ENCODE assay signal across 14 cellular contexts in the genomic region with DNA sequence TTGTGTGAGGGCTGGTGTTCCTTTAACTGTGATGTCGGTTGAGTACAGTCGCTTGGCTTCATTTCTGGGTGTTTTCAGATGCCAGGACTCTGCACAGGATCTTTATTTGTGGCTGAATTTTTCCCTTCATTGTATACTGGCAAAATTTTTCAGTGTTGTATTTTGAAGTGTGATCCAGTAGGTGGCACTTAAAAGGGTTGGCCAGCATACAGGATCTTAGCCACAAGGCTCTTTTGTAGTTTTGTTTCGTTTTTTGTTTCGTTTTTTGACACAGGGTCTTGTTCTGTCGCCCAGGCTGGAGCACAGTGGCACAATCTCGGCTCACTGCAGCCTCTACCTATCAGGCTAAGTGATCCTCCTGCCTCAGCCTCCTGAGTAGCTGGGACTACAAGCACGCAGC. TPM values are rescaled to one million over a fixed set of nuclear protein-coding genes. Genes with fewer than 3 reads are reported as not detected.
DNase-seq lines count a peak whose midpoint lies in the region; ATAC-seq and TF ChIP-seq lines count a peak whose summit lies in the region.
"Had no signal": no experiment of that assay in that cellular context is flagged by ENCODE, and none has a peak within 500 bp of the region (broad histone marks: within the 10 kb centered on the region; RNA-seq: fewer than 3 reads in every experiment).

No MANE protein-coding gene starts in this region.

- H3K27ac ChIP-seq in RWPE2 (ENCODE audit: poor library complexity, severe bottlenecking), result no peak overlapping the region
- no peak overlapping the region for H3K27ac ChIP-seq in mesendoderm (ENCODE audit: low read depth, low read length)
- no peak overlapping the region for H3K27ac ChIP-seq in tibial artery
- H3K27ac ChIP-seq: cardiac muscle cell, ovary had no signal

- no peak for ATAC-seq in RWPE2 (ENCODE audit: low read depth)

- WGBS in mesendoderm (ENCODE audit: extremely low coverage, insufficient coverage, low lambda C conversion rate), result no CpG with 5 or more reads among the region's 7 CpGs

- DNase-seq in NOMO-1 treated with DMSO at 0.1 percent for 48 hours (lab: John Stamatoyannopoulos, UW; ENCODE audit: unreplicated experiment), result peak; percentile 12
- DNase-seq in NOMO-1 treated with dmso at 0.1 percent for 144 hours (lab: John Stamatoyannopoulos, UW; ENCODE audit: unreplicated experiment), result no peak
- DNase-seq in HFFc6, result no peak
- DNase-seq in RWPE2 (ENCODE audit: low spot score), result no peak
- peak; percentile 28 for DNase-seq in mesendoderm
- DNase-seq in HuH-7.5 (ENCODE audit: low spot score), result no peak
- no peak for DNase-seq in tibial artery
- DNase-seq in ACHN, result no peak
- DNase-seq: activated T-cell treated with anti-CD3 and anti-CD28 coated beads, Interleukin-2, amount 50 U/mL, for 48 hours; NCI-H226; ovary; stimulated activated CD4-positive, alpha-beta T cell treated with anti-CD3 and anti-CD28 coated beads, Interleukin-2, amount 100 ng/mL, for 48 hours had no signal

- no peak overlapping the region for H4K5ac ChIP-seq in mesendoderm (ENCODE audit: low read length)

- no peak overlapping the region for H2AK5ac ChIP-seq in mesendoderm (ENCODE audit: low read length)

- no peak overlapping the region for H3K9ac ChIP-seq in mesendoderm (ENCODE audit: low read length)

- no peaks in the 10 kb centered on the region for H3K36me3 ChIP-seq in RWPE2 (ENCODE audit: low read depth)
- no peaks in the 10 kb centered on the region for H3K36me3 ChIP-seq in mesendoderm (ENCODE audit: control insufficient read depth, insufficient read depth, low read length)
- no peaks in the 10 kb centered on the region for H3K36me3 ChIP-seq in tibial artery
- H3K36me3 ChIP-seq: cardiac muscle cell, ovary had no signal

- H3K56ac ChIP-seq in mesendoderm (ENCODE audit: low read length), result no peak overlapping the region

- H3K4me3 ChIP-seq in RWPE2 (ENCODE audit: severe bottlenecking), result no peak overlapping the region
- H3K4me3 ChIP-seq in mesendoderm (ENCODE audit: low read length), result no peak overlapping the region
- H3K4me3 ChIP-seq in tibial artery, result no peak overlapping the region
- H3K4me3 ChIP-seq: cardiac muscle cell, ovary had no signal

- H3K27me3 ChIP-seq in RWPE2 (ENCODE audit: insufficient read depth, poor library complexity, severe bottlenecking) (peaks cover 5% of the 10 kb centered on the region), mesendoderm (ENCODE audit: insufficient read depth, low read length, poor library complexity) (no peaks in the 10 kb centered on the region), tibial artery (no peaks in the 10 kb centered on the region)
- H3K27me3 ChIP-seq: cardiac muscle cell, ovary had no signal

- H3K36me3 Mint-ChIP-seq in HFFc6 (ENCODE audit: low read depth), result peaks cover 5% of the 10 kb centered on the region; the same call in 1 of the 2 replicates

- H2BK120ac ChIP-seq in mesendoderm (ENCODE audit: low read depth, low read length), result no peak overlapping the region

- TF ChIP-seq CTCF in HFFc6 (IDR thresholded peaks at IDR 0.05) (peak; percentile 11; the same call in 1 of the 2 replicates), RWPE2 (IDR thresholded peaks at IDR 0.05; ENCODE audit: poor library complexity, severe bottlenecking) (peak; percentile 23), tibial artery (IDR thresholded peaks at IDR 0.05) (no peak)

- no peaks in the 10 kb centered on the region for H3K9me3 ChIP-seq in RWPE2 (ENCODE audit: severe bottlenecking)
- H3K9me3 ChIP-seq in tibial artery, result no peaks in the 10 kb centered on the region

- no peak overlapping the region for H3K18ac ChIP-seq in mesendoderm (ENCODE audit: low read length)

- no peaks in the 10 kb centered on the region for H3K79me1 ChIP-seq in mesendoderm (ENCODE audit: low read length)

- H3K27me3 Mint-ChIP-seq in HFFc6 (ENCODE audit: insufficient read depth), result peaks cover 2% of the 10 kb centered on the region; the same call in 1 of the 2 replicates

- no peak overlapping the region for H2BK5ac ChIP-seq in mesendoderm (ENCODE audit: low read length)

- intact Hi-C loops in tibial artery (cut with DNase I; ENCODE audit: low total_unique reads), result no loop called here

- H3K4me1 ChIP-seq in RWPE2 (ENCODE audit: insufficient read depth, poor library complexity, severe bottlenecking), result no peaks in the 10 kb centered on the region
- no peaks in the 10 kb centered on the region for H3K4me1 ChIP-seq in mesendoderm (ENCODE audit: control insufficient read depth, low read depth, low read length)
- H3K4me1 ChIP-seq in tibial artery, result no peaks in the 10 kb centered on the region

- no peaks in the 10 kb centered on the region for H3K79me2 ChIP-seq in mesendoderm (ENCODE audit: control insufficient read depth, insufficient read depth, low read length)

- H3K27ac Mint-ChIP-seq in HFFc6, result no peak overlapping the region

- no peak overlapping the region for H4K8ac ChIP-seq in mesendoderm (ENCODE audit: low read depth, low read length)

- H3K4me1 Mint-ChIP-seq in HFFc6 (ENCODE audit: low read depth), result no peaks in the 10 kb centered on the region

- H3K23ac ChIP-seq in mesendoderm (ENCODE audit: low read length), result no peak overlapping the region

- in situ Hi-C loops in ACHN (cut with HindIII; ENCODE audit: low pct_ligation_motif_present, low pct_unique_long_range_greater_than_20kb, low sequenced_read_pairs), result no loop called here

- H3K4me2 ChIP-seq in mesendoderm (ENCODE audit: low read length), result no peak overlapping the region

- peaks cover 44% of the 10 kb centered on the region for H3K9me3 Mint-ChIP-seq in HFFc6

- no peak overlapping the region for H3K4ac ChIP-seq in mesendoderm (ENCODE audit: low read depth, low read length)

- H3K4me3 Mint-ChIP-seq in HFFc6, result peak overlapping the region; percentile 28; the same call in 1 of the 2 replicates

- no peak overlapping the region for H2BK15ac ChIP-seq in mesendoderm (replicated peaks; ENCODE audit: low read depth)

RNA-seq across cellular contexts. Expression of gene FCAR, which starts 8.7 kb away (rescaled TPM):
- not detected for total RNA-seq in HFFc6 (2021; fragmentation: NEBNext Ultra II Directional; extraction: Animal tissue kit (Norgen Biotek cat#: 25700))
- polyA plus RNA-seq in mesendoderm (2013, experiment 1 of 2), result not detected
- not detected for polyA plus RNA-seq in mesendoderm (2013, experiment 2 of 2)
- total RNA-seq: cardiac muscle cell had no signal
- polyA plus RNA-seq: cardiac muscle cell had no signal

RNA-seq across cellular contexts. Expression of gene NCR1, which starts 23.2 kb away (rescaled TPM):
- not detected for total RNA-seq in HFFc6 (2021; fragmentation: NEBNext Ultra II Directional; extraction: Animal tissue kit (Norgen Biotek cat#: 25700))
- 4.1 TPM for polyA plus RNA-seq in mesendoderm (2013, experiment 1 of 2)
- 3.6 TPM for polyA plus RNA-seq in mesendoderm (2013, experiment 2 of 2)
- total RNA-seq: cardiac muscle cell, temporal lobe had no signal
- polyA plus RNA-seq: cardiac muscle cell had no signal

RNA-seq across cellular contexts. Expression of gene KIR3DL2, which starts 32.5 kb away (rescaled TPM):
- not detected for total RNA-seq in HFFc6 (2021; fragmentation: NEBNext Ultra II Directional; extraction: Animal tissue kit (Norgen Biotek cat#: 25700))
- polyA plus RNA-seq in mesendoderm (2013, experiment 1 of 2), result not detected
- polyA plus RNA-seq in mesendoderm (2013, experiment 2 of 2), result not detected
- total RNA-seq: cardiac muscle cell, ovary, temporal lobe had no signal
- polyA plus RNA-seq: cardiac muscle cell had no signal

RNA-seq across cellular contexts. Expression of gene KIR2DS4, which starts 50.3 kb away (rescaled TPM):
- total RNA-seq in HFFc6 (2021; fragmentation: NEBNext Ultra II Directional; extraction: Animal tissue kit (Norgen Biotek cat#: 25700)), result not detected
- not detected for polyA plus RNA-seq in mesendoderm (2013, experiment 1 of 2)
- polyA plus RNA-seq in mesendoderm (2013, experiment 2 of 2), result not detected
- total RNA-seq: cardiac muscle cell, ovary, temporal lobe had no signal
- polyA plus RNA-seq: cardiac muscle cell had no signal

Comparison
In these comparisons a context has a peak if more than half of its experiments do, and no peak if none do; other contexts are left out.
1. DNase-seq: peak in NOMO-1 treated with DMSO at 0.1 percent for 48 hours (single experiment) and mesendoderm (single experiment); none in NOMO-1 treated with dmso at 0.1 percent for 144 hours (single experiment), HFFc6 (single experiment), RWPE2 (single experiment), HuH-7.5 (single experiment), tibial artery (0 of 2) and ACHN (single experiment).
2. CTCF ChIP-seq: peak in HFFc6 (single experiment) and RWPE2 (single experiment); none in tibial artery (0 of 2).